Comparison of ENCODE assay signal across 9 cellular contexts in the genomic region with DNA sequence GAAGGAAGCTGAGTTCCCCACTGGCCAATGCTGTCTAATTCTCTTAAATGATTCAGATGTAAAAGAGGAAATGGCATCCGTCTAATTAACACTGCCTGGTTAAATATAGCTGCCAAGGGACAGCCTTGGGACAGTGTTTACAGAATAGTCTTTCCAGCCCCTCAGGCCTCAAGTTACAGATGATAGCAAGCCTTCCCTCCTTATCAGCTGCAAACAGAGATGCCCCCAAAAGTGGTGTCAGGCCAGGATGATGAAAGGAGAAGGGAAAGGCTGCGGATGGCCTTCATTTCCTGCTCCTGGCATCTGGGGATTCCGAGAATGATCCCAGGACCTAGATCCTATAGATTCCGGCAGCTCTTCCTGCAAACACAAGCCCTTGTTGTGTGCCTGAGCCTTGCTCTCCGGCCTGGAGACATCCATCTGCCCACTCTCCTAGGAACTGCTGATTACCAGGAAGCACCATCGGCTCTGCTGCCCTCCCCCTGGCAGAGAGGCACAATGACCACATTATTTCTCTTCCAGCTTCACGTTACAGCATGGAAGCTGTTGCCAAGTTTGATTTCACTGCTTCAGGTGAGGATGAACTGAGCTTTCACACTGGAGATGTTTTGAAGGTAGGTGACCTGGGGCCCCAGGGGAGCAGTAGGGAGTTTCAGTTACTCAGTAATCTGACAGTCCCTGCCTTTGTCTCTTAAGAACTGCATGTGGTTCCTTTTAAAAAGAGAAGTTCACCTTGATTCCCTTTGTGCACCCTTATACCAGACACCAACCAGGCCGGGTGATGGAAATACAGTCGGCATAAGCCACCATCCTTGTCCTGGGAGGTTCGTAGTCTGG. TPM values are rescaled to one million over a fixed set of nuclear protein-coding genes. Genes with fewer than 3 reads are reported as not detected.
DNase-seq lines count a peak whose midpoint lies in the region; ATAC-seq and TF ChIP-seq lines count a peak whose summit lies in the region.
"Had no signal": no experiment of that assay in that cellular context is flagged by ENCODE, and none has a peak within 500 bp of the region (broad histone marks: within the 10 kb centered on the region; RNA-seq: fewer than 3 reads in every experiment).

No MANE protein-coding gene starts in this region.

- peak; percentile 66 for DNase-seq in CD1c-positive myeloid dendritic cell (ENCODE audit: extremely low spot score)
- peak; percentile 17 for DNase-seq in G401 (ENCODE audit: low spot score)
- DNase-seq in SHP77 treated with DMSO at 0.1 percent for 48 hours (lab: John Stamatoyannopoulos, UW), result peak; percentile 54
- no peak for DNase-seq in T1000 (lab: John Stamatoyannopoulos, UW)
- no peak for DNase-seq in activated effector memory CD4-positive, alpha-beta T cell treated with anti-CD3 and anti-CD28 coated beads, Interleukin-2, amount 50 U/mL, for 16 hours
- no peak for DNase-seq in vagina (ENCODE audit: extremely low spot score in 2 of 2)

- peak overlapping the region; percentile 30 for H3K9ac ChIP-seq in iPS-15b (ENCODE audit: low read depth, low read length)

- no peaks in the 10 kb centered on the region for H3K27me3 ChIP-seq in iPS-15b (ENCODE audit: control insufficient read depth, insufficient read depth, low read length)
- H3K27me3 ChIP-seq in vagina, result no peaks in the 10 kb centered on the region
- H3K27me3 ChIP-seq: esophagus muscularis mucosa had no signal

- H3K4me1 ChIP-seq in iPS-15b (ENCODE audit: control insufficient read depth, insufficient read depth, low read length) (peaks cover 25% of the 10 kb centered on the region), vagina (no peaks in the 10 kb centered on the region)
- H3K4me1 ChIP-seq: esophagus muscularis mucosa had no signal

- intact Hi-C loops in vagina (cut with DNase I), result no loop called here

- no peaks in the 10 kb centered on the region for H3K36me3 ChIP-seq in iPS-15b (ENCODE audit: control insufficient read depth, insufficient read depth, low read length)
- no peaks in the 10 kb centered on the region for H3K36me3 ChIP-seq in vagina
- H3K36me3 ChIP-seq: esophagus muscularis mucosa had no signal

- in situ Hi-C loops in G401 (cut with HindIII; ENCODE audit: low sequenced_read_pairs), result no loop called here

- no peak for TF ChIP-seq CTCF in vagina (IDR thresholded peaks at IDR 0.05)

- no peak for TF ChIP-seq POLR2A in vagina (IDR thresholded peaks at IDR 0.05)

- no peak overlapping the region for H3K4me3 ChIP-seq in iPS-15b (ENCODE audit: low read depth, low read length)
- no peak overlapping the region for H3K4me3 ChIP-seq in vagina
- H3K4me3 ChIP-seq: esophagus muscularis mucosa had no signal

- no peak for ATAC-seq in GM21576 (IDR thresholded peaks at IDR 0.05; ENCODE audit: unreplicated experiment)

- no peak overlapping the region for H3K27ac ChIP-seq in vagina
- H3K27ac ChIP-seq: esophagus muscularis mucosa had no signal

- H3K9me3 ChIP-seq in iPS-15b (ENCODE audit: control insufficient read depth, insufficient read depth, low read length), result no peaks in the 10 kb centered on the region
- no peaks in the 10 kb centered on the region for H3K9me3 ChIP-seq in vagina
- H3K9me3 ChIP-seq: esophagus muscularis mucosa had no signal

RNA-seq across cellular contexts. Expression of a gene that starts 13.4 kb away (rescaled TPM):
- total RNA-seq in G401 (2014; rRNA removed; shearing (Covaris generic)), result not detected in 2 replicates
- total RNA-seq in vagina, result 1.7 TPM
- total RNA-seq: esophagus muscularis mucosa had no signal

RNA-seq across cellular contexts. Expression of a gene that starts 45.9 kb away (rescaled TPM):
- 0.47 and 0.49 TPM in 2 replicates for total RNA-seq in G401 (2014; rRNA removed; shearing (Covaris generic))
- 12.3 TPM for total RNA-seq in vagina

RNA-seq across cellular contexts. Expression of a gene that starts 48.0 kb away (rescaled TPM):
- total RNA-seq in G401 (2014; rRNA removed; shearing (Covaris generic)), result 0.12 and 0.27 TPM in 2 replicates
- total RNA-seq in vagina, result 12.8 TPM

RNA-seq across cellular contexts. Expression of a gene that starts 53.2 kb away (rescaled TPM):
- total RNA-seq in G401 (2014; rRNA removed; shearing (Covaris generic)), result not detected in 2 replicates
- not detected for total RNA-seq in vagina
- total RNA-seq: esophagus muscularis mucosa had no signal

Comparison
In these comparisons a context has a peak if more than half of its experiments do, and no peak if none do; other contexts are left out.
1. DNase-seq: peak in CD1c-positive myeloid dendritic cell (single experiment), G401 (single experiment) and SHP77 treated with DMSO at 0.1 percent for 48 hours (single experiment); none in T1000 (single experiment), activated effector memory CD4-positive, alpha-beta T cell treated with anti-CD3 and anti-CD28 coated beads, Interleukin-2, amount 50 U/mL, for 16 hours (single experiment) and vagina (0 of 2).
2. RNA of a gene that starts 48.0 kb away (total RNA-seq): 12.8 TPM in vagina (single experiment); 0.12 to 0.27 TPM in G401; every median in the first group is over 10 times any median in the second.